ENCODE assay signal across 2 cellular contexts in the genomic region with DNA sequence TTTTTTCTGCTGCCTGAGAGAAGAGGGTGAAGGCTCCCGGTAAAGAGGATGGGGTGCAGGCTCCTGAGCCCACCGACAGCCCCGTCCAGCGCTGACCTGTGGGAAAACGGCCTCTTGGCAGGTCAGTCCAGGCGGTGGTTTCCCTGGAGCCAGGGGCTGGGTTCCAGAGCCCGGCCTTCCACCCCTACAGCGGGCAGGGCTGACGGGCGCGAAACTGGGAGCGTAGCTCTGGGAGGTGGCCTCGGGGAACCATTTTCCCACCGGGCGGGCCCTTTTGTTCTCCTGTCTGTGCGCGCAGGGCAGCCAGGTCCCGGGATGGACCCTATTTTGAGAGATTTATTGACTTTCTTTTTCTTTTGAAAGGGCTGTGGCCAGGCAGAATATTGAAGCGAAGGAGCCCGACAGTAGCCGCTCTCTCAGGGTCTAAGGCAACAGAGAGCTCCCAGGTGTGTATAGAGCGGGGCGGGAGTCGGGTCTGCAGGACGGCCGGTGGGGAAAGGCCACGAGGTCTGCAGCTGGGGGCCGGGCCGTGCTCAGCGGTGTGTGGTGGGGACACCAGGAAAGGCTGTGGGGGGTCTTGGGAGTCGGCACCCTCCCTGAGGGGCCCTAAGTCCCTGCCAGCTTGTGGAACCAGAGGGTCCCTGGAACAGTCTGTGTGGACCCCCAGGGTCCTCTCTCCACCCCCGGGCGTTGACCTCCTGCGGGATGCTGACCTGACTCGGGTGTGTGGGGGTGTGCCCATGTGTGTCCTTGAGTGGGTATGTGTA.
TF ChIP-seq lines count a peak whose summit lies in the region.

No MANE protein-coding gene starts in this region.

TF ChIP-seq in IMR-90, 13 proteins besides CTCF, POLR2A, EP300 and RAD21:
- TF ChIP-seq CEBPB (IDR thresholded peaks at IDR 0.05; ENCODE audit: low read depth, low read length) (no peak), MAZ (IDR thresholded peaks at IDR 0.05; ENCODE audit: borderline replicate concordance, low read depth, low read length) (no peak)

TF ChIP-seq in SK-N-SH treated with all-trans-retinoic acid at 6 μM for 48 hours, 23 proteins besides CTCF, POLR2A, EP300 and RAD21:
- no peak for TF ChIP-seq POU6F1 (CRISPR knock-in tag; IDR thresholded peaks at IDR 0.05; ENCODE audit: borderline replicate concordance, low read depth)
- TF ChIP-seq OSR1 (CRISPR knock-in tag; IDR thresholded peaks at IDR 0.05), result no peak
- no peak for TF ChIP-seq GLIS3 (CRISPR knock-in tag; IDR thresholded peaks at IDR 0.05)
- no peak for TF ChIP-seq SNAI2 (CRISPR knock-in tag; IDR thresholded peaks at IDR 0.05)
- TF ChIP-seq, protein P1, sequence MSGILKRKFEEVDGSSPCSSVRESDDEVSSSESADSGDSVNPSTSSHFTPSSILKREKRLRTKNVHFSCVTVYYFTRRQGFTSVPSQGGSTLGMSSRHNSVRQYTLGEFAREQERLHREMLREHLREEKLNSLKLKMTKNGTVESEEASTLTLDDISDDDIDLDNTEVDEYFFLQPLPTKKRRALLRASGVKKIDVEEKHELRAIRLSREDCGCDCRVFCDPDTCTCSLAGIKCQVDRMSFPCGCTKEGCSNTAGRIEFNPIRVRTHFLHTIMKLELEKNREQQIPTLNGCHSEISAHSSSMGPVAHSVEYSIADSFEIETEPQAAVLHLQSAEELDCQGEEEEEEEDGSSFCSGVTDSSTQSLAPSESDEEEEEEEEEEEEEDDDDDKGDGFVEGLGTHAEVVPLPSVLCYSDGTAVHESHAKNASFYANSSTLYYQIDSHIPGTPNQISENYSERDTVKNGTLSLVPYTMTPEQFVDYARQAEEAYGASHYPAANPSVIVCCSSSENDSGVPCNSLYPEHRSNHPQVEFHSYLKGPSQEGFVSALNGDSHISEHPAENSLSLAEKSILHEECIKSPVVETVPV (CRISPR knock-in tag; IDR thresholded peaks at IDR 0.05), result no peak
- TF ChIP-seq ZFP30 (CRISPR knock-in tag; IDR thresholded peaks at IDR 0.05), result no peak
TF ChIP-seq in SK-N-SH treated with all-trans-retinoic acid at 6 μM for 48 hours: peak in this region for 0.
